ENCODE assay signal across 9 cellular contexts in genomic region chr1:92599184-92599583, GRCh38.
A peak's percentile ranks its signal among the peaks of the same experiment; 100 is the strongest.
DNase-seq lines count a peak whose midpoint lies in the region; ATAC-seq and TF ChIP-seq lines count a peak whose summit lies in the region.
"Had no signal": no experiment of that assay in that cellular context is flagged by ENCODE, and none has a peak within 500 bp of the region (broad histone marks: within the 10 kb centered on the region; RNA-seq: fewer than 3 reads in every experiment).

No MANE protein-coding gene starts in this region.

- H3K36me3 Mint-ChIP-seq in neural crest cell (ENCODE audit: low read depth): peaks cover 5% of the 10 kb centered on the region
- H3K36me3 Mint-ChIP-seq: CD8-positive, alpha-beta memory T cell had no signal

- H3K9me3 Mint-ChIP-seq in neural crest cell: no peaks in the 10 kb centered on the region
- H3K9me3 Mint-ChIP-seq: CD8-positive, alpha-beta memory T cell had no signal

- DNase-seq in NCI-H2107 treated with DMSO at 0.1 percent for 48 hours (lab: John Stamatoyannopoulos, UW; ENCODE audit: unreplicated experiment) (peak; percentile 11), NCI-H2107 (lab: John Stamatoyannopoulos, UW) (no peak), astrocyte of the hippocampus (ENCODE audit: low read depth, low spot score) (peak; percentile 28), neural crest cell (ENCODE audit: low read depth, low spot score) (no peak), C1 segment of cervical spinal cord (lab: John Stamatoyannopoulos, UW) (no peak)
- peak; percentile 50 for DNase-seq in Jurkat, Clone E6-1 (ENCODE audit: low read depth, low spot score)
- no peak for DNase-seq in activated CD4-positive, alpha-beta T cell treated with anti-CD3 and anti-CD28 coated beads for 48 hours

- TF ChIP-seq CTCF in neural crest cell (conservative IDR thresholded peaks at IDR 0.05): peak; percentile 62

- no peak overlapping the region for H3K4me3 ChIP-seq in Jurkat, Clone E6-1 (ENCODE audit: low read length)

- no peaks in the 10 kb centered on the region for H3K4me1 Mint-ChIP-seq in neural crest cell

- no peaks in the 10 kb centered on the region for H3K27me3 Mint-ChIP-seq in neural crest cell (ENCODE audit: low read depth)
- H3K27me3 Mint-ChIP-seq: CD8-positive, alpha-beta memory T cell had no signal

- H3K4me3 Mint-ChIP-seq in neural crest cell: no peak overlapping the region
- H3K4me3 Mint-ChIP-seq: CD8-positive, alpha-beta memory T cell had no signal

- H3K27ac Mint-ChIP-seq in neural crest cell (ENCODE audit: unreplicated experiment): no peak overlapping the region
- H3K27ac Mint-ChIP-seq: CD8-positive, alpha-beta memory T cell had no signal

- no peak for ATAC-seq in GM19397 (IDR thresholded peaks at IDR 0.05; ENCODE audit: unreplicated experiment)

Comparison
In these comparisons a context has a peak if more than half of its experiments do, and no peak if none do; other contexts are left out.
1. DNase-seq: peak in NCI-H2107 treated with DMSO at 0.1 percent for 48 hours (single experiment), Jurkat, Clone E6-1 (single experiment) and astrocyte of the hippocampus (single experiment); none in NCI-H2107 (single experiment), neural crest cell (single experiment), C1 segment of cervical spinal cord (0 of 14) and activated CD4-positive, alpha-beta T cell treated with anti-CD3 and anti-CD28 coated beads for 48 hours (single experiment).